Comparison of ENCODE assay signal across 23 cellular contexts in the genomic region with DNA sequence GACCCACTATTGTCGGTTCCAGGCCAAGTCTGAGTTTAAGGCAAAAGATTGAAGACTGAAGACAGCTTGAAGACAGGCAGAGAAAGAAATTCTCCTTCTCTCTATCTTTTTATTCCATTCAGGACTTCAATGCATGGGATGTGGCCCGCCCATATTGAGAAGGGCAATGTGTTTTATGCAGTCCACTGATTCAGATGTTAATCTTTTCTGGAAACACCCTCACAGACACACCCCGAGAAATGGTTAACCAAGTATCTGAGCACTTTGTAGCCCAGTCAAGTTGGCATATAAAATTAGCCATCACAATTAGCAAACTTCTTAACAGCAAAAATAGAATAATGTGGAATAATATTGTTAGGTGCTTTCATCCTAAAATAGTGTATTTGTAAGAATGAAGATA.
"Had no signal": no experiment of that assay in that cellular context is flagged by ENCODE, and none has a peak within 500 bp of the region (broad histone marks: within the 10 kb centered on the region; RNA-seq: fewer than 3 reads in every experiment).

No MANE protein-coding gene starts in this region.

- H3K4me1 ChIP-seq: esophagus muscularis mucosa, foreskin keratinocyte, gastroesophageal sphincter, heart left ventricle, left lung, lower lobe of right lung had no signal

- ATAC-seq: foreskin keratinocyte, gastroesophageal sphincter, heart left ventricle, left lung, left ventricle myocardium superior, lower lobe of right lung had no signal

- H3K36me3 ChIP-seq: esophagus muscularis mucosa, gastroesophageal sphincter, heart left ventricle, left lung, lower lobe of right lung had no signal

- H3K4me3 ChIP-seq: coronary artery, dorsolateral prefrontal cortex, esophagus muscularis mucosa, gastroesophageal sphincter, heart left ventricle, hepatocyte, left lung, lower lobe of right lung had no signal

- H3K4me1 Mint-ChIP-seq: immature natural killer cell had no signal

- H3K36me3 Mint-ChIP-seq: immature natural killer cell had no signal

- H3K4me3 Mint-ChIP-seq: immature natural killer cell, mesothelial cell of epicardium had no signal

- H3K27ac ChIP-seq: coronary artery, dorsolateral prefrontal cortex, esophagus muscularis mucosa, foreskin keratinocyte, gastroesophageal sphincter, heart left ventricle, hepatocyte, left lung, lower lobe of right lung had no signal

- H3K9me3 ChIP-seq: esophagus muscularis mucosa, gastroesophageal sphincter, heart left ventricle, left lung, lower lobe of right lung had no signal

- DNase-seq: dermis blood vessel endothelial cell; dorsolateral prefrontal cortex; effector CD4-positive, alpha-beta T cell; effector memory CD4-positive, alpha-beta T cell; foreskin keratinocyte; heart left ventricle; hypothalamus; immature natural killer cell; islet precursor cell; kidney; kidney glomerular epithelial cell; left lung; left ventricle myocardium superior; lower lobe of right lung; mesenchymal stem cell had no signal

- H3K27me3 ChIP-seq: dorsolateral prefrontal cortex, esophagus muscularis mucosa, foreskin keratinocyte, gastroesophageal sphincter, hepatocyte, left lung had no signal

- FAIRE-seq: colon, endothelial cell of umbilical vein, frontal cortex, kidney had no signal

- H3K27ac Mint-ChIP-seq: immature natural killer cell, mesothelial cell of epicardium had no signal
